ENCODE assay signal across 9 cellular contexts in the genomic region with DNA sequence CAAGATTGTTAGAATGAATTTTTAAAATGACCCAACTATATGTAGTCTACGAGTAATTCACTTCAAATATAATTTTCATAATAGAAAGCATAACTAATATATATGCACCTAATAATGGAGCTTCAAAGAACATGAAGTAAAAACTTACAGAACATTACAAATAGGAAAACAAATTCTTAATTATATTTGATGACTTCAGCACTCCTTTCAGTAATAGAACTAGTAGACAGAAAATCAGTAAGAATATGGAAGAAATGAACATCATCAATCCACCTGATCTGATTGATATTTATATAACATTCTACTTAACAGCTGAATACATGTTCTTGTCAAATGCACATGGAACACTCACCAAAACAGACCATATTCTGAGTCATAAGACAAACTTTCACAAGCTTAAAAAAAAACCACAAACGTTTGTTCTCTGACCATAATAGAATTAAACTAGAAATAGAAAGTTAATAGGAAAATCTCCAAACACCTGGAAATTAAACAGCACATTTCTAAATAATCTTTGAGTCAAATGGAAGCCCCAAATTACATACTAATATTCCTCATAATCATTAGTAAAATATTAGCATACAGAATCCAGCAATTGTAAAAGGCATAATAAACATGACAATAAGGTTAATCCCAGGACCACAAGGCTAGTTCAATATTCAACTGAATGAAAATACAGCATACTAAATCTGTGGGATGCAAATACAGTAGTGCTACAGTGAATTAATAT. TPM values are rescaled to one million over a fixed set of nuclear protein-coding genes. Genes with fewer than 3 reads are reported as not detected.
A peak's percentile ranks its signal among the peaks of the same experiment; 100 is the strongest.
DNase-seq lines count a peak whose midpoint lies in the region; ATAC-seq, FAIRE-seq and TF ChIP-seq lines count a peak whose summit lies in the region.
"Had no signal": no experiment of that assay in that cellular context is flagged by ENCODE, and none has a peak within 500 bp of the region (broad histone marks: within the 10 kb centered on the region; RNA-seq: fewer than 3 reads in every experiment).

No MANE protein-coding gene starts in this region.

- H3K9ac ChIP-seq in K562 (ENCODE audit: insufficient read depth in 1 of 2, low read depth in 2 of 2, low read length in 2 of 2) = no peak overlapping the region

- 57% methylated on average over 2 of the region's 2 CpGs for WGBS in K562 (ENCODE audit: insufficient coverage, low coverage, missing lambda C conversion rate)

- no peak for DNase-seq in K562 (ENCODE audit: extremely low read depth in 1 of 4, low spot score in 3 of 4)
- DNase-seq in uterus = no peak
- no peak for DNase-seq in HK-2 (ENCODE audit: unreplicated experiment)
- DNase-seq in COLO668 (lab: John Stamatoyannopoulos, UW; ENCODE audit: unreplicated experiment) = no peak
- no peak for DNase-seq in tibial artery

- peak; percentile 84 for FAIRE-seq in A204.1 (lab: Jason Lieb, UNC)
- no peak for FAIRE-seq in K562 (lab: Jason Lieb, UNC)

- no peaks in the 10 kb centered on the region for H4K20me1 ChIP-seq in K562 (replicated peaks; ENCODE audit: control insufficient read depth, insufficient read depth, low read length)

- no peaks in the 10 kb centered on the region for H3K27me3 ChIP-seq in K562 (ENCODE audit: control insufficient read depth in 2 of 2, insufficient read depth in 2 of 2, low read length in 2 of 2)
- H3K27me3 ChIP-seq in uterus = no peaks in the 10 kb centered on the region
- no peaks in the 10 kb centered on the region for H3K27me3 ChIP-seq in tibial artery

- 0 out of 2 replicates have a peak, but pooled peaks cover 3% of the 10 kb centered on the region for H3K9me3 ChIP-seq in K562 (replicated peaks; ENCODE audit: control insufficient read depth, insufficient read depth, low read depth, low read length)
- H3K9me3 ChIP-seq in uterus = no peaks in the 10 kb centered on the region
- no peaks in the 10 kb centered on the region for H3K9me3 ChIP-seq in tibial artery

- H3K27ac ChIP-seq in K562 (ENCODE audit: extremely low read depth, low read depth, low read length) (no peak overlapping the region), uterus (no peak overlapping the region), tibial artery (no peak overlapping the region)

- no peak for TF ChIP-seq EP300 in K562 (IDR thresholded peaks at IDR 0.05; ENCODE audit: low read length)

- H3K36me3 ChIP-seq in K562 (ENCODE audit: control insufficient read depth, insufficient read depth, low read length) (no peaks in the 10 kb centered on the region), uterus (peaks cover 0 to 4% of the 10 kb centered on the region in 2 donors), tibial artery (no peaks in the 10 kb centered on the region)

- TF ChIP-seq RAD21 in K562 (CRISPR knock-in tag; conservative IDR thresholded peaks at IDR 0.05 in 1 of 2, IDR thresholded peaks at IDR 0.05 in 1 of 2) = no peak

- peaks cover 70% of the 10 kb centered on the region for H3K79me2 ChIP-seq in K562 (ENCODE audit: control insufficient read depth, insufficient read depth, low read length)

- in situ Hi-C loops in K562 (cut with MboI) = no loop called here

- no peak overlapping the region for H2AFZ ChIP-seq in K562 (ENCODE audit: low read depth, low read length)

- TF ChIP-seq CTCF in K562 (IDR thresholded peaks at IDR 0.05 in 2 of 3, conservative IDR thresholded peaks at IDR 0.05 in 1 of 3; ENCODE audit: insufficient read depth in 2 of 3, low read depth in 1 of 3, low read length in 3 of 3) = no peak
- no peak for TF ChIP-seq CTCF in uterus (IDR thresholded peaks at IDR 0.05)
- TF ChIP-seq CTCF in tibial artery (IDR thresholded peaks at IDR 0.05) = no peak

- no TSS peak for BruUV-seq in K562 (replicated peaks; lab: Mats Ljungman, UMichigan)

- ATAC-seq in GM19372 (IDR thresholded peaks at IDR 0.05; ENCODE audit: low read depth, unreplicated experiment) (peak; percentile 82), HG03432 (IDR thresholded peaks at IDR 0.05; ENCODE audit: unreplicated experiment) (peak; percentile 91), K562 (no peak)
- ATAC-seq: WTC11 had no signal

- CTCF ChIA-PET in K562 (lab: Yijun Ruan, JAX; ENCODE audit: low intra/inter-chr PET ratio) = no interaction called here

- TF ChIP-seq POLR2A in K562 (conservative IDR thresholded peaks at IDR 0.05) (no peak), uterus (IDR thresholded peaks at IDR 0.05) (no peak)

- POLR2A ChIA-PET in K562 (lab: Yijun Ruan, JAX) = interaction anchor here (1.2 to 1.8 kb wide), 3 partner anchors 10 to 47 kb away, joined by 4 to 8 read pairs (median 5); no protein-coding TSS in a partner anchor

- H3K4me2 ChIP-seq in K562 (ENCODE audit: insufficient read depth, low read length) = no peak overlapping the region

- intact Hi-C loops in K562 (cut with micrococcal nuclease) (no loop called here), uterus (cut with DNase I; ENCODE audit: low total_unique reads) (no loop called here), tibial artery (cut with DNase I; ENCODE audit: low total_unique reads) (no loop called here)

- no peaks in the 10 kb centered on the region for H3K9me1 ChIP-seq in K562 (ENCODE audit: control insufficient read depth, insufficient read depth, low read length)

- H3K4me1 ChIP-seq in K562 (replicated peaks in 1 of 2; ENCODE audit: control insufficient read depth in 2 of 2, insufficient read depth in 2 of 2, low read length in 2 of 2) (no peaks in the 10 kb centered on the region), uterus (no peaks in the 10 kb centered on the region), tibial artery (peaks cover 0 to 22% (median 9%) of the 10 kb centered on the region in 4 donors)

- H3K4me3 ChIP-seq in K562 (no peak overlapping the region), uterus (no peak overlapping the region), tibial artery (no peak overlapping the region)

TF ChIP-seq in K562, 482 proteins besides CTCF, POLR2A, EP300 and RAD21:
- 0 out of 2 replicates have a peak, but pooled peaks have one; percentile 11 for TF ChIP-seq C11orf30 (IDR thresholded peaks at IDR 0.05; ENCODE audit: low read depth)
- TF ChIP-seq NR2C1 (IDR thresholded peaks at IDR 0.05) = no peak
- TF ChIP-seq NR2C1 (tag; IDR thresholded peaks at IDR 0.05) = no peak
- TF ChIP-seq FOSL1 (tag; conservative IDR thresholded peaks at IDR 0.05) = peak; percentile 36; the same call in 1 of the 2 replicates
- peak; percentile 64 for TF ChIP-seq ZNF316 (IDR thresholded peaks at IDR 0.05)

RNA-seq across cellular contexts. Expression of a gene that starts 48.0 kb away (rescaled TPM):
- total RNA-seq in K562 (2011; cell fraction: chromatin; rRNA removed; ENCODE audit: low replicate concordance) = 127 and 304 TPM in 2 replicates
- total RNA-seq in K562 (2011; cell fraction: nucleolus; rRNA removed) = 36.5 and 52.8 TPM in 2 replicates
- total RNA-seq in K562 (2011; cell fraction: nucleoplasm; rRNA removed) = 111 and 199 TPM in 2 replicates
- total RNA-seq in K562 (2014; rRNA removed) = 16.4 and 17.4 TPM in 2 replicates
- total RNA-seq in K562 (2014; rRNA removed; fragmentation: Illumina TruSeq; extraction: Trizol) = 38.3 and 42.7 TPM in 2 replicates
- total RNA-seq in K562 (2015; rRNA removed; fragmentation: Illumina TruSeq; extraction: Trizol) = 32.5 and 37.8 TPM in 2 replicates
- 33.4 and 34.1 TPM in 2 replicates for total RNA-seq in K562 (2021)
- polyA plus RNA-seq in K562 (2011; rRNA removed) = 37.2 and 38.5 TPM in 2 replicates
- polyA plus RNA-seq in K562 (2011; cell fraction: cytosol; rRNA removed) = 12.1 and 24.8 TPM in 2 replicates
- polyA plus RNA-seq in K562 (2011; cell fraction: nucleus; rRNA removed) = 34.7 and 51.3 TPM in 2 replicates
- polyA plus RNA-seq in K562 (2012) = 15.7 and 20.2 TPM in 2 replicates
- 21.9 and 24.1 TPM in 2 replicates for polyA plus RNA-seq in K562 (2014; fragmentation: Illumina TruSeq; extraction: Trizol)
- 1 to 10 TPM; 3.6 to 6.6 TPM for polyA plus RNA-seq in K562 (2014; fragmentation: Nextera tagmentation; extraction: Ambion mirVana)
- polyA plus RNA-seq in K562 (2014; rRNA removed) = 14.0 and 15.1 TPM in 2 replicates
- 138 and 189 TPM in 2 replicates for polyA minus RNA-seq in K562 (2011; rRNA and poly(A)+ RNA removed)
- 46.0 and 52.5 TPM in 2 replicates for polyA minus RNA-seq in K562 (2011; cell fraction: cytosol; rRNA and poly(A)+ RNA removed)
- polyA minus RNA-seq in K562 (2011; cell fraction: nucleus; rRNA and poly(A)+ RNA removed) = 63.0 and 111 TPM in 2 replicates
- 10 to 100 TPM; 42.6 to 76.8 (median 66.5) TPM for total RNA-seq in uterus
